8 cellular contexts compared by ENCODE assay signal in genomic region chr3:71310595-71311319, GRCh38.
DNase-seq lines count a peak whose midpoint lies in the region; ATAC-seq and TF ChIP-seq lines count a peak whose summit lies in the region.

No MANE protein-coding gene starts in this region.

- H3K27ac ChIP-seq in Karpas-422 (ENCODE audit: low read length): peak overlapping the region; percentile 68

- H3K4me3 ChIP-seq in Karpas-422 (ENCODE audit: low read length): no peak overlapping the region
- H3K4me3 ChIP-seq in epithelial cell of esophagus (ENCODE audit: low read length): no peak overlapping the region

- ATAC-seq in HG03378 (IDR thresholded peaks at IDR 0.05; ENCODE audit: unreplicated experiment): no peak
- no peak for ATAC-seq in omental fat pad (ENCODE audit: low FRiP score)
- ATAC-seq in GM18858 (IDR thresholded peaks at IDR 0.05; ENCODE audit: unreplicated experiment): no peak

- no peak overlapping the region for H3K4me2 ChIP-seq in Karpas-422 (ENCODE audit: low read depth, low read length, poor library complexity, severe bottlenecking)

- peaks cover 88% of the 10 kb centered on the region for H3K79me2 ChIP-seq in Karpas-422 (ENCODE audit: low read length)

- no peak overlapping the region for H3K9ac ChIP-seq in Karpas-422 (ENCODE audit: low read length)

- H2AFZ ChIP-seq in Karpas-422 (ENCODE audit: low read length): no peak overlapping the region

- H3K36me3 ChIP-seq in Karpas-422 (ENCODE audit: insufficient read depth, low read length): no peaks in the 10 kb centered on the region

- H3K9me2 ChIP-seq in Karpas-422 (replicated peaks; ENCODE audit: insufficient read depth, low read length): no peaks in the 10 kb centered on the region

- peaks cover 71% of the 10 kb centered on the region for H3K4me1 ChIP-seq in Karpas-422 (ENCODE audit: low read length)

- H4K20me1 ChIP-seq in Karpas-422 (ENCODE audit: insufficient read depth, low read depth, low read length): peaks cover 1% of the 10 kb centered on the region; the same call in 1 of the 2 replicates

- no peaks in the 10 kb centered on the region for H3K9me3 ChIP-seq in Karpas-422 (ENCODE audit: low read length)

- TF ChIP-seq CTCF in epithelial cell of esophagus (IDR thresholded peaks at IDR 0.05; ENCODE audit: insufficient read depth, low read depth, low read length, missing control alignments) (no peak), omental fat pad (IDR thresholded peaks at IDR 0.05) (no peak)

- H3K27me3 ChIP-seq in Karpas-422 (ENCODE audit: low read length): no peaks in the 10 kb centered on the region

- peak; percentile 72 for DNase-seq in AG08396 (ENCODE audit: low spot score)
- DNase-seq in Karpas-422: no peak
- DNase-seq in epithelial cell of esophagus (ENCODE audit: low read depth): peak; percentile 16
- peak; percentile 55 for DNase-seq in myocyte (ENCODE audit: low read depth)
- no peak for DNase-seq in omental fat pad (ENCODE audit: low spot score)
- no peak for DNase-seq in iPS-NIHi11 (ENCODE audit: low spot score)

Comparison
In these comparisons a context has a peak if more than half of its experiments do, and no peak if none do; other contexts are left out.
1. DNase-seq: peak in AG08396 (single experiment), epithelial cell of esophagus (single experiment) and myocyte (single experiment); none in Karpas-422 (single experiment), omental fat pad (single experiment) and iPS-NIHi11 (single experiment).